ENCODE assay signal across 12 cellular contexts in genomic region chr14:51845811-51846210, GRCh38. TPM values are rescaled to one million over a fixed set of nuclear protein-coding genes. Genes with fewer than 3 reads are reported as not detected.
A peak's percentile ranks its signal among the peaks of the same experiment; 100 is the strongest.
DNase-seq lines count a peak whose midpoint lies in the region; FAIRE-seq and TF ChIP-seq lines count a peak whose summit lies in the region.
"Had no signal": no experiment of that assay in that cellular context is flagged by ENCODE, and none has a peak within 500 bp of the region (broad histone marks: within the 10 kb centered on the region; RNA-seq: fewer than 3 reads in every experiment).

No MANE protein-coding gene starts in this region.

- no peaks in the 10 kb centered on the region for H3K27me3 ChIP-seq in SU-DHL-6 (ENCODE audit: low read length)
- peaks cover 0 to 6% of the 10 kb centered on the region in 2 experiments for H3K27me3 ChIP-seq in endothelial cell of umbilical vein (ENCODE audit: control insufficient read depth in 2 of 2, insufficient read depth in 2 of 2, low read length in 2 of 2)
- no peaks in the 10 kb centered on the region for H3K27me3 ChIP-seq in SK-N-SH (ENCODE audit: insufficient read depth)

- POLR2A ChIA-PET in endothelial cell of umbilical vein (lab: Charles Lee) (no interaction called here), SK-N-SH (lab: Yijun Ruan, JAX) (no interaction called here)

- dilution Hi-C loops in endothelial cell of umbilical vein (cut with MboI; ENCODE audit: extremely low pct_ligation_motif_present, low sequenced_read_pairs), result no loop called here

- TF ChIP-seq RAD21 in SK-N-SH (IDR thresholded peaks at IDR 0.05; ENCODE audit: low read length), result no peak

- BruUV-seq in endothelial cell of umbilical vein (replicated peaks; lab: Mats Ljungman, UMichigan), result no TSS peak

- no peaks in the 10 kb centered on the region for H3K79me2 ChIP-seq in SU-DHL-6 (ENCODE audit: insufficient read depth, low read length)
- no peaks in the 10 kb centered on the region for H3K79me2 ChIP-seq in endothelial cell of umbilical vein (ENCODE audit: control insufficient read depth, insufficient read depth, low read length)
- H3K79me2 ChIP-seq in SK-N-SH (ENCODE audit: insufficient read depth), result no peaks in the 10 kb centered on the region

- TF ChIP-seq CTCF in CD14-positive monocyte (IDR thresholded peaks at IDR 0.05) (no peak), SU-DHL-6 (IDR thresholded peaks at IDR 0.05; ENCODE audit: insufficient read depth, low read length, poor library complexity, severe bottlenecking) (no peak), endothelial cell of umbilical vein (IDR thresholded peaks at IDR 0.05; ENCODE audit: extremely low read depth in 1 of 2, insufficient read depth in 1 of 2, low read depth in 1 of 2, low read length in 2 of 2) (no peak), SK-N-SH (IDR thresholded peaks at IDR 0.05) (no peak)

- no peak overlapping the region for H3K4me3 Mint-ChIP-seq in CD14-positive monocyte
- H3K4me3 Mint-ChIP-seq: HFFc6, mesothelial cell of epicardium had no signal

- no peak for TF ChIP-seq POLR2A in endothelial cell of umbilical vein (IDR thresholded peaks at IDR 0.05; ENCODE audit: low read depth, low read length)

- no peaks in the 10 kb centered on the region for H3K36me3 Mint-ChIP-seq in CD14-positive monocyte
- H3K36me3 Mint-ChIP-seq: mesothelial cell of epicardium had no signal

- H3K27ac Mint-ChIP-seq in CD14-positive monocyte, result peak overlapping the region in 6 of 7 donors; percentile 74 to 100 (median 98)
- H3K27ac Mint-ChIP-seq: HFFc6, mesothelial cell of epicardium had no signal

- WGBS in SK-N-SH (ENCODE audit: low lambda C conversion rate), result 84% methylated on average over 3 of the region's 3 CpGs

- H3K27me3 Mint-ChIP-seq in CD14-positive monocyte (ENCODE audit: low read depth in 3 of 3), result peaks cover 0 to 1% (median 0%) of the 10 kb centered on the region in 3 donors

- peaks cover 13% of the 10 kb centered on the region for H3K4me1 ChIP-seq in endothelial cell of umbilical vein (ENCODE audit: control insufficient read depth, extremely low read depth, insufficient read depth, low read length)
- H3K4me1 ChIP-seq in SK-N-SH (ENCODE audit: control insufficient read depth in 1 of 2, insufficient read depth in 2 of 2, low read depth in 1 of 2, low read length in 1 of 2), result peaks cover 0 to 7% of the 10 kb centered on the region in 2 experiments; a peak in 1 of 4 replicates

- peak overlapping the region; percentile 92 for H3K4me2 ChIP-seq in SU-DHL-6 (ENCODE audit: low read depth, low read length, poor library complexity, severe bottlenecking)
- H3K4me2 ChIP-seq in endothelial cell of umbilical vein (ENCODE audit: insufficient read depth, low read length), result no peak overlapping the region
- no peak overlapping the region for H3K4me2 ChIP-seq in SK-N-SH

- H3K9ac ChIP-seq in SU-DHL-6 (ENCODE audit: low read length), result peak overlapping the region; percentile 52; the same call in 1 of the 2 replicates
- H3K9ac ChIP-seq in endothelial cell of umbilical vein (replicated peaks; ENCODE audit: extremely low read depth, insufficient read depth, low read length), result no peak overlapping the region
- H3K9ac ChIP-seq in SK-N-SH, result no peak overlapping the region

- H2AFZ ChIP-seq in SU-DHL-6 (ENCODE audit: low read depth, low read length, severe bottlenecking) (peak overlapping the region; percentile 72), endothelial cell of umbilical vein (ENCODE audit: low read depth, low read length) (no peak overlapping the region), SK-N-SH (ENCODE audit: low read depth) (no peak overlapping the region)

- H3K4me1 Mint-ChIP-seq in CD14-positive monocyte, result peaks cover 60% of the 10 kb centered on the region

- H4K20me1 ChIP-seq in SU-DHL-6 (ENCODE audit: low read depth, low read length) (no peaks in the 10 kb centered on the region), endothelial cell of umbilical vein (replicated peaks; ENCODE audit: control insufficient read depth, extremely low read depth, insufficient read depth, low read length) (no peaks in the 10 kb centered on the region), SK-N-SH (ENCODE audit: insufficient read depth) (no peaks in the 10 kb centered on the region)

- H3K4me3 ChIP-seq in SU-DHL-6 (ENCODE audit: insufficient read depth, low read length, poor library complexity, severe bottlenecking) (peak overlapping the region; percentile 43), endothelial cell of umbilical vein (replicated peaks in 1 of 3; ENCODE audit: insufficient read depth in 1 of 3, low read depth in 1 of 3, low read length in 3 of 3) (no peak overlapping the region), SK-N-SH (ENCODE audit: low read depth in 2 of 2, low read length in 1 of 2) (no peak overlapping the region)

- CTCF ChIA-PET in endothelial cell of umbilical vein (lab: Charles Lee), result no interaction called here
- CTCF ChIA-PET in SK-N-SH (lab: Yijun Ruan, JAX), result interaction anchor here (0.6 to 2.3 kb wide), 2 partner anchors 14 to 66 kb away, joined by 3 to 6 read pairs; no protein-coding TSS in a partner anchor

- no peak for DNase-seq in CD14-positive monocyte (ENCODE audit: low spot score)
- DNase-seq in ELR (ENCODE audit: low read depth), result peak; percentile 39
- DNase-seq in endothelial cell of umbilical vein (ENCODE audit: low read depth, low spot score), result no peak
- no peak for DNase-seq in GM19240 (ENCODE audit: insufficient read length, low spot score)
- DNase-seq in SK-N-SH, result no peak
- DNase-seq in DMS79 treated with DMSO at 0.1 percent for 48 hours (lab: John Stamatoyannopoulos, UW), result no peak
- no peak for DNase-seq in cerebellar cortex (ENCODE audit: low spot score)
- DNase-seq: HFFc6, KBM-7, NCI-H2171 had no signal

- H3F3A ChIP-seq in SU-DHL-6 (ENCODE audit: insufficient read depth) (peaks cover 26% of the 10 kb centered on the region), SK-N-SH (replicated peaks; ENCODE audit: insufficient read depth) (no peaks in the 10 kb centered on the region)

- H3K9me3 Mint-ChIP-seq in CD14-positive monocyte, result peaks cover 0 to 8% (median 5%) of the 10 kb centered on the region in 7 donors
- H3K9me3 Mint-ChIP-seq: HFFc6, mesothelial cell of epicardium had no signal

- TF ChIP-seq EP300 in SK-N-SH (IDR thresholded peaks at IDR 0.05; ENCODE audit: borderline replicate concordance in 1 of 2, low read depth in 1 of 2, low read length in 1 of 2), result no peak

- H3K9me2 ChIP-seq in SU-DHL-6 (replicated peaks; ENCODE audit: insufficient read depth, low read length) (no peaks in the 10 kb centered on the region), SK-N-SH (no peaks in the 10 kb centered on the region)

- H3K27ac ChIP-seq in SU-DHL-6 (ENCODE audit: low read depth, low read length), result peak overlapping the region; percentile 94
- H3K27ac ChIP-seq in endothelial cell of umbilical vein (ENCODE audit: insufficient read depth, low read depth, low read length), result no peak overlapping the region
- H3K27ac ChIP-seq in SK-N-SH (ENCODE audit: low read depth in 2 of 2, low read length in 1 of 2), result no peak overlapping the region

- intact Hi-C loops in CD14-positive monocyte (cut with micrococcal nuclease) (loop anchor here (2.0 to 10.0 kb wide), 5 partner anchors 17 to 61 kb away; no protein-coding TSS in a partner anchor), endothelial cell of umbilical vein (cut with micrococcal nuclease) (loop anchor here (5.0 kb wide), 1 partner anchor 131 kb away; no protein-coding TSS in a partner anchor)

- no peaks in the 10 kb centered on the region for H3K36me3 ChIP-seq in SU-DHL-6 (ENCODE audit: low read length)
- no peaks in the 10 kb centered on the region for H3K36me3 ChIP-seq in endothelial cell of umbilical vein (ENCODE audit: control insufficient read depth in 2 of 2, extremely low read depth in 1 of 2, insufficient read depth in 2 of 2, low read length in 2 of 2)
- H3K36me3 ChIP-seq in SK-N-SH (replicated peaks in 1 of 2; ENCODE audit: control insufficient read depth in 1 of 2, insufficient read depth in 2 of 2, low read length in 1 of 2), result no peaks in the 10 kb centered on the region

- H3K9me1 ChIP-seq in endothelial cell of umbilical vein (replicated peaks; ENCODE audit: control insufficient read depth, extremely low read depth, insufficient read depth, low read length), result no peaks in the 10 kb centered on the region

- H3K9me3 ChIP-seq in SU-DHL-6 (ENCODE audit: insufficient read depth, low read length) (no peaks in the 10 kb centered on the region), endothelial cell of umbilical vein (replicated peaks; ENCODE audit: control insufficient read depth, insufficient read depth, low read length) (no peaks in the 10 kb centered on the region), SK-N-SH (no peaks in the 10 kb centered on the region)

- FAIRE-seq in endothelial cell of umbilical vein (lab: Jason Lieb, UNC), result peak; percentile 59

TF ChIP-seq in endothelial cell of umbilical vein, 7 proteins besides CTCF, POLR2A, EP300 and RAD21 (continues in another document):
- TF ChIP-seq FOS (IDR thresholded peaks at IDR 0.05; ENCODE audit: borderline replicate concordance, insufficient read depth, low read length) (no peak), POLR2AphosphoS5 (IDR thresholded peaks at IDR 0.05; ENCODE audit: insufficient read depth, low read depth, low read length) (no peak), MAX (IDR thresholded peaks at IDR 0.05; ENCODE audit: insufficient read depth, insufficient read length) (no peak)

TF ChIP-seq in SK-N-SH, 30 proteins besides CTCF, POLR2A, EP300 and RAD21 (continues in another document):
- no peak for TF ChIP-seq EZH2phosphoT487 (IDR thresholded peaks at IDR 0.05; ENCODE audit: borderline replicate concordance, low read depth)
- TF ChIP-seq TAF1 (IDR thresholded peaks at IDR 0.05; ENCODE audit: borderline replicate concordance, low read depth, low read length), result no peak
- no peak for TF ChIP-seq RCOR1 (IDR thresholded peaks at IDR 0.05; ENCODE audit: low read length)

RNA-seq across cellular contexts. Expression of gene GNG2, which starts 14.6 kb away (rescaled TPM):
- polyA plus RNA-seq in CD14-positive monocyte (100 to 1,000 TPM; 146 to 151 TPM), endothelial cell of umbilical vein (not detected in 2 replicates), SK-N-SH (2012; rRNA removed) (17.8 and 19.1 TPM in 2 replicates)
- not detected in 2 replicates for total RNA-seq in endothelial cell of umbilical vein
- 0.05 and 0.06 TPM in 2 replicates for polyA plus RNA-seq in endothelial cell of umbilical vein (2011; cell fraction: cytosol; rRNA removed)
- not detected in 2 replicates for polyA plus RNA-seq in endothelial cell of umbilical vein (2011; cell fraction: nucleus; rRNA removed)
- polyA plus RNA-seq in endothelial cell of umbilical vein (2012), result 0.05 and 0.27 TPM in 2 replicates
- polyA minus RNA-seq in endothelial cell of umbilical vein, result not detected in 2 replicates
- not detected for polyA minus RNA-seq in endothelial cell of umbilical vein (2011; cell fraction: cytosol; rRNA and poly(A)+ RNA removed)
- 0.14 TPM in 1 of 2 replicates, not detected in the other for polyA minus RNA-seq in endothelial cell of umbilical vein (2011; cell fraction: nucleus; rRNA and poly(A)+ RNA removed)
- 25.2 and 29.0 TPM in 2 replicates for polyA plus RNA-seq in SK-N-SH (2012; cell fraction: cytosol; rRNA removed)
- 8.2 and 8.9 TPM in 2 replicates for polyA plus RNA-seq in SK-N-SH (2012; cell fraction: nucleus; rRNA removed)

Comparison
In these comparisons a context has a peak if more than half of its experiments do, and no peak if none do; other contexts are left out.
1. RNA of gene GNG2, which starts 14.6 kb away (polyA plus RNA-seq): 146 to 151 TPM in CD14-positive monocyte and 8.2 to 29.0 TPM in SK-N-SH; 0.05 to 0.27 TPM in endothelial cell of umbilical vein; every median in the first group is over 4 times any median in the second.